Comparison of ENCODE assay signal across 1 cellular context in the genomic region with DNA sequence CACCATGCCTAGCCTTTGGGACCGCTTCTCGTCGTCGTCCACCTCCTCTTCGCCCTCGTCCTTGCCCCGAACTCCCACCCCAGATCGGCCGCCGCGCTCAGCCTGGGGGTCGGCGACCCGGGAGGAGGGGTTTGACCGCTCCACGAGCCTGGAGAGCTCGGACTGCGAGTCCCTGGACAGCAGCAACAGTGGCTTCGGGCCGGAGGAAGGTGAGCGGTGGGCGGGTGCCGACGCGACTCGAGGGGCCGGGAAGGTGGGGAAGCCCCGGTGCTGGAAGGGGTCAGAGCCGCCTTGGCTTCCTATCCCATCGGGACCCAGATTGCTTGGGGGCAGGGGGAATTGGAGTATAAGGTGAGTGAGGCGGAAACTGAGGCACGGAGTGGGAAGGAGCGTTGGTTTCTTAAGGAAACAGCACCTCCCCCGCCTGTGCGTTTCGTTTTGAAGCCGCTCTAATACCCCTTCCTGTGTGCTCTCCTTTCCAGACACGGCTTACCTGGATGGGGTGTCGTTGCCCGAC.
TF ChIP-seq lines count a peak whose summit lies in the region.

No MANE protein-coding gene starts in this region.

TF ChIP-seq in endothelial cell of umbilical vein, 7 proteins besides CTCF, POLR2A, EP300 and RAD21 (continued from another document):
- TF ChIP-seq JUN (IDR thresholded peaks at IDR 0.05; ENCODE audit: borderline replicate concordance, insufficient read depth, insufficient read length, low read depth) (no peak), POLR2AphosphoS5 (IDR thresholded peaks at IDR 0.05; ENCODE audit: insufficient read depth, low read depth, low read length) (no peak)
